2 cellular contexts compared by ENCODE assay signal in genomic region chr6:158638393-158638792, GRCh38.
TF ChIP-seq lines count a peak whose summit lies in the region.

No MANE protein-coding gene starts in this region.

TF ChIP-seq in HEK293, 187 proteins besides CTCF, POLR2A, EP300 and RAD21:
- TF ChIP-seq ATF2 (tag by site-specific recombination; IDR thresholded peaks at IDR 0.05; ENCODE audit: low read depth) (no peak), BCL11A (tag by site-specific recombination; IDR thresholded peaks at IDR 0.05; ENCODE audit: low read depth) (no peak), FEZF1 (tag by site-specific recombination; IDR thresholded peaks at IDR 0.05) (no peak), GLIS1 (tag by site-specific recombination; IDR thresholded peaks at IDR 0.05) (0 out of 2 replicates have a peak, but pooled peaks have one; percentile 19), ZNF121 (tag by site-specific recombination; IDR thresholded peaks at IDR 0.05) (peak; percentile 96), ZNF426 (tag by site-specific recombination; IDR thresholded peaks at IDR 0.05) (no peak), WT1 (tag by site-specific recombination; IDR thresholded peaks at IDR 0.05) (0 out of 2 replicates have a peak, but pooled peaks have one; percentile 28), YY2 (tag by site-specific recombination; IDR thresholded peaks at IDR 0.05) (no peak), ZFHX2 (tag by site-specific recombination; conservative IDR thresholded peaks at IDR 0.05) (peak; percentile 41), ZNF645 (tag by site-specific recombination; IDR thresholded peaks at IDR 0.05) (no peak), ZNF623 (tag by site-specific recombination; IDR thresholded peaks at IDR 0.05) (no peak), ZNF670 (tag by site-specific recombination; IDR thresholded peaks at IDR 0.05; ENCODE audit: low read depth) (no peak)
- TF ChIP-seq, protein P1, sequence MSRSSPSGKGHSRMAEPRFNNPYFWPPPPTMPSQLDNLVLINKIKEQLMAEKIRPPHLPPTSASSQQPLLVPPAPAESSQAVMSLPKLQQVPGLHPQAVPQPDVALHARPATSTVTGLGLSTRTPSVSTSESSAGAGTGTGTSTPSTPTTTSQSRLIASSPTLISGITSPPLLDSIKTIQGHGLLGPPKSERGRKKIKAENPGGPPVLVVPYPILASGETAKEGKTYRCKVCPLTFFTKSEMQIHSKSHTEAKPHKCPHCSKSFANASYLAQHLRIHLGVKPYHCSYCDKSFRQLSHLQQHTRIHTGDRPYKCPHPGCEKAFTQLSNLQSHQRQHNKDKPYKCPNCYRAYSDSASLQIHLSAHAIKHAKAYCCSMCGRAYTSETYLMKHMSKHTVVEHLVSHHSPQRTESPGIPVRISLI (tag by site-specific recombination; IDR thresholded peaks at IDR 0.05) = no peak

TF ChIP-seq in GM23338, 12 proteins besides CTCF, POLR2A, EP300 and RAD21:
- no peak for TF ChIP-seq EZH2phosphoT487 (IDR thresholded peaks at IDR 0.05; ENCODE audit: unreplicated experiment)
- TF ChIP-seq STAT1 (IDR thresholded peaks at IDR 0.05; ENCODE audit: unreplicated experiment) = no peak
- TF ChIP-seq ZNF331 (CRISPR knock-in tag; IDR thresholded peaks at IDR 0.05; ENCODE audit: low read depth) = no peak
- TF ChIP-seq NANOG (IDR thresholded peaks at IDR 0.05; ENCODE audit: borderline replicate concordance) = no peak
- TF ChIP-seq CREB1 (CRISPR knock-in tag; IDR thresholded peaks at IDR 0.05; ENCODE audit: low read depth) = no peak
- no peak for TF ChIP-seq JUNB (IDR thresholded peaks at IDR 0.05; ENCODE audit: unreplicated experiment)
- no peak for TF ChIP-seq ETS1 (IDR thresholded peaks at IDR 0.05)
- no peak for TF ChIP-seq REST (IDR thresholded peaks at IDR 0.05; ENCODE audit: unreplicated experiment)
- TF ChIP-seq ZNF462 (CRISPR knock-in tag; IDR thresholded peaks at IDR 0.05) = no peak
- TF ChIP-seq ZNF114 (CRISPR knock-in tag; IDR thresholded peaks at IDR 0.05) = no peak
- TF ChIP-seq EZH2 (IDR thresholded peaks at IDR 0.05; ENCODE audit: low read depth, unreplicated experiment) = no peak
- TF ChIP-seq POLR2AphosphoS5 (IDR thresholded peaks at IDR 0.05; ENCODE audit: low read depth) = no peak
